14 cellular contexts compared by ENCODE assay signal in the genomic region with DNA sequence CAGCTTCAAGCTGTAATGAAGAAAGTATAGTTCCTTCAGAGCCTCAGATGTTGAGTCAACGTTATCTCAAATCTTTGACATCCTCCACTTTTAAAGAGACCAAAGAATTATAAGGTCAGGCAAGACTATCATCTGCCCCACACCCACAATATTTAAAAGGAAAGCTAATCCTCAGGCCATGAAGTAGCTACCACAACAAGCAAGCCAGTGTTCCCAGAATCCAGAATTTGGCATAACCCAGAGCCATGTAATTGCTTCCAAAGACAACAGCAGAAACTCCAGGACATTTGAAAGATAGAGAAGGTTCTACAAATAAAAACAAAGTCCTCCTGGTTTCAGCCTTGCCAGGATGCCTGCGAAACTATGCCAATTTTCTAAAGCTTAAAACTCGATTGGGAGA. TPM values are rescaled to one million over a fixed set of nuclear protein-coding genes. Genes with fewer than 3 reads are reported as not detected.
DNase-seq lines count a peak whose midpoint lies in the region; ATAC-seq and TF ChIP-seq lines count a peak whose summit lies in the region.
"Had no signal": no experiment of that assay in that cellular context is flagged by ENCODE, and none has a peak within 500 bp of the region (broad histone marks: within the 10 kb centered on the region; RNA-seq: fewer than 3 reads in every experiment).

No MANE protein-coding gene starts in this region.

- H3K4me3 ChIP-seq in right atrium auricular region (no peak overlapping the region), Karpas-422 (ENCODE audit: low read length) (no peak overlapping the region)
- H3K4me3 ChIP-seq: SJCRH30 had no signal

- no peaks in the 10 kb centered on the region for H3K79me2 ChIP-seq in Karpas-422 (ENCODE audit: low read length)

- H3K27ac ChIP-seq in right atrium auricular region, result peak overlapping the region in 1 of 2 donors; percentile 70
- no peak overlapping the region for H3K27ac ChIP-seq in Karpas-422 (ENCODE audit: low read length)
- H3K27ac ChIP-seq: SJCRH30 had no signal

- H3K4me3 Mint-ChIP-seq in dendritic cell treated with granulocyte-macrophage colony-stimulating factor and Interleukin-4, amounts not matched to agents 40 ng/mL and 50 ng/mL, for 4 days, result no peak overlapping the region
- H3K4me3 Mint-ChIP-seq in immature natural killer cell, result peak overlapping the region in 3 of 5 donors; percentile 18 to 42 (median 32)

- H3K9me2 ChIP-seq in Karpas-422 (replicated peaks; ENCODE audit: insufficient read depth, low read length), result no peaks in the 10 kb centered on the region

- ATAC-seq in Right ventricle myocardium inferior (peak; percentile 77), HG03175 (IDR thresholded peaks at IDR 0.05; ENCODE audit: unreplicated experiment) (no peak)

- no peaks in the 10 kb centered on the region for H3K36me3 ChIP-seq in right atrium auricular region
- no peaks in the 10 kb centered on the region for H3K36me3 ChIP-seq in Karpas-422 (ENCODE audit: insufficient read depth, low read length)
- H3K36me3 ChIP-seq: SJCRH30 had no signal

- no peak for DNase-seq in Right ventricle myocardium inferior (ENCODE audit: missing footprints)
- no peak for DNase-seq in right atrium auricular region (ENCODE audit: low spot score)
- no peak for DNase-seq in immature natural killer cell
- no peak for DNase-seq in Karpas-422
- DNase-seq in NCI-H1417 treated with DMSO at 0.1 percent for 48 hours (lab: John Stamatoyannopoulos, UW), result no peak
- no peak for DNase-seq in NCI-H2081 (lab: John Stamatoyannopoulos, UW)
- DNase-seq: C1 segment of cervical spinal cord, H7, IMR-90, NCI-H1092 treated with DMSO at 0.1 percent for 48 hours, NCI-H1694 treated with DMSO at 0.1 percent for 48 hours had no signal

- intact Hi-C loops in Right ventricle myocardium inferior (cut with DNase I), result no loop called here
- intact Hi-C loops in dendritic cell treated with granulocyte-macrophage colony-stimulating factor and Interleukin-4, amounts not matched to agents 40 ng/mL and 50 ng/mL, for 4 days (cut with micrococcal nuclease), result no loop called here

- peak overlapping the region; percentile 80 for H3K27ac Mint-ChIP-seq in dendritic cell treated with granulocyte-macrophage colony-stimulating factor and Interleukin-4, amounts not matched to agents 40 ng/mL and 50 ng/mL, for 4 days
- H3K27ac Mint-ChIP-seq in immature natural killer cell, result peak overlapping the region; percentile 49 to 98 (median 88)

- no peak overlapping the region for H3K4me2 ChIP-seq in Karpas-422 (ENCODE audit: low read depth, low read length, poor library complexity, severe bottlenecking)

- H3K9me3 Mint-ChIP-seq in dendritic cell treated with granulocyte-macrophage colony-stimulating factor and Interleukin-4, amounts not matched to agents 40 ng/mL and 50 ng/mL, for 4 days, result no peaks in the 10 kb centered on the region
- H3K9me3 Mint-ChIP-seq in immature natural killer cell, result no peaks in the 10 kb centered on the region

- peaks cover 83% of the 10 kb centered on the region for H3K4me1 Mint-ChIP-seq in dendritic cell treated with granulocyte-macrophage colony-stimulating factor and Interleukin-4, amounts not matched to agents 40 ng/mL and 50 ng/mL, for 4 days (ENCODE audit: low read depth)
- peaks cover 0 to 90% of the 10 kb centered on the region in 2 donors for H3K4me1 Mint-ChIP-seq in immature natural killer cell

- H3K27me3 ChIP-seq in right atrium auricular region (no peaks in the 10 kb centered on the region), Karpas-422 (ENCODE audit: low read length) (no peaks in the 10 kb centered on the region)
- H3K27me3 ChIP-seq: SJCRH30 had no signal

- H3K4me1 ChIP-seq in right atrium auricular region (peaks cover 0 to 10% of the 10 kb centered on the region in 2 donors), Karpas-422 (ENCODE audit: low read length) (peaks cover 32% of the 10 kb centered on the region)

- no peaks in the 10 kb centered on the region for H3K36me3 Mint-ChIP-seq in dendritic cell treated with granulocyte-macrophage colony-stimulating factor and Interleukin-4, amounts not matched to agents 40 ng/mL and 50 ng/mL, for 4 days (ENCODE audit: low read depth)
- peaks cover 0 to 9% (median 0%) of the 10 kb centered on the region in 3 donors for H3K36me3 Mint-ChIP-seq in immature natural killer cell

- H3K27me3 Mint-ChIP-seq in dendritic cell treated with granulocyte-macrophage colony-stimulating factor and Interleukin-4, amounts not matched to agents 40 ng/mL and 50 ng/mL, for 4 days, result no peaks in the 10 kb centered on the region
- peaks cover 5 to 14% (median 6%) of the 10 kb centered on the region in 3 donors for H3K27me3 Mint-ChIP-seq in immature natural killer cell (ENCODE audit: low read depth in 3 of 3)

- no peaks in the 10 kb centered on the region for H3K9me3 ChIP-seq in right atrium auricular region
- no peaks in the 10 kb centered on the region for H3K9me3 ChIP-seq in Karpas-422 (ENCODE audit: low read length)
- H3K9me3 ChIP-seq: SJCRH30 had no signal

- H2AFZ ChIP-seq in Karpas-422 (ENCODE audit: low read length), result no peak overlapping the region

- TF ChIP-seq CTCF in right atrium auricular region (IDR thresholded peaks at IDR 0.05), result no peak

- no peak overlapping the region for H3K9ac ChIP-seq in Karpas-422 (ENCODE audit: low read length)

- H4K20me1 ChIP-seq in Karpas-422 (ENCODE audit: insufficient read depth, low read depth, low read length), result no peaks in the 10 kb centered on the region

RNA-seq across cellular contexts. Expression of gene VAV3, which starts 24.8 kb away (rescaled TPM):
- total RNA-seq in Right ventricle myocardium inferior, result 1.7 TPM
- 1 to 10 TPM; 2.0 to 2.8 TPM for total RNA-seq in right atrium auricular region
- polyA plus RNA-seq in immature natural killer cell, result 10 to 100 TPM; 17.6 to 19.4 (median 18.8) TPM
- 1.1 and 1.2 TPM in 2 replicates for total RNA-seq in Karpas-422 (2014; rRNA removed; shearing (Covaris generic); ENCODE audit: low replicate concordance)
